Comparison of ENCODE assay signal across 9 cellular contexts in the genomic region with DNA sequence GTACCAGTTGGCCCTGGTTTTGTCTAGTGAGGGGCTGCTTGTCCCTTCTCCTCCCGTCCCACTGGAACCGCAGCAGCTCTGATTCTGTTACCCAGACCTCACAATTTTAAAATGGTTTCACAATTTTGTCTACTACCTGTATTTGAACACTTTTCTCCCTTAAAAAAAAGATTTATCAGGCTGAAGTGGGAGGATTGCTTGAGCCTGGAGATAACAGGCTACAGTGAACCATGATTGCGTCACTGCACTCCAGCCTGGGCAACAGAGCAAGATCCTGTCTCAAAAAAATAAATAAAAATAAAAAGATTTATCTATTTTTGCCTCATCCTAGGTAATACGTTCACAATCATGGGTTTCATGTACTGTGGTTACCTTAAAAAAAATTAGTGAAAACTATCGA. TPM values are rescaled to one million over a fixed set of nuclear protein-coding genes. Genes with fewer than 3 reads are reported as not detected.
DNase-seq lines count a peak whose midpoint lies in the region; ATAC-seq, FAIRE-seq and TF ChIP-seq lines count a peak whose summit lies in the region.
"Had no signal": no experiment of that assay in that cellular context is flagged by ENCODE, and none has a peak within 500 bp of the region (broad histone marks: within the 10 kb centered on the region; RNA-seq: fewer than 3 reads in every experiment).

No MANE protein-coding gene starts in this region.

- TF ChIP-seq EP300 in upper lobe of left lung (IDR thresholded peaks at IDR 0.05) = no peak

- no peak for TF ChIP-seq POLR2A in upper lobe of left lung (IDR thresholded peaks at IDR 0.05)

- in situ Hi-C loops in astrocyte of the spinal cord (cut with HindIII; ENCODE audit: low sequenced_read_pairs) = no loop called here

- H3K36me3 ChIP-seq in cardiac muscle cell = peaks cover 3% of the 10 kb centered on the region
- H3K36me3 ChIP-seq in lung (ENCODE audit: control insufficient read depth in 2 of 2, insufficient read depth in 2 of 2, low read length in 2 of 2) = peaks cover 0 to 23% of the 10 kb centered on the region in 2 donors
- H3K36me3 ChIP-seq in upper lobe of left lung = peaks cover 0 to 28% (median 9%) of the 10 kb centered on the region in 4 donors

- H3K27me3 ChIP-seq in cardiac muscle cell (no peaks in the 10 kb centered on the region), lung (ENCODE audit: control insufficient read depth, insufficient read depth) (no peaks in the 10 kb centered on the region), upper lobe of left lung (no peaks in the 10 kb centered on the region)

- TF ChIP-seq CTCF in cardiac muscle cell (IDR thresholded peaks at IDR 0.05; ENCODE audit: low read depth, low read length) (no peak), astrocyte of the spinal cord (IDR thresholded peaks at IDR 0.05; ENCODE audit: low read depth, low read length) (no peak), lung (IDR thresholded peaks at IDR 0.05; ENCODE audit: control extremely low read depth, extremely low read depth) (no peak), upper lobe of left lung (IDR thresholded peaks at IDR 0.05) (no peak)

- peak overlapping the region; percentile 98 for H3K27ac ChIP-seq in cardiac muscle cell
- H3K27ac ChIP-seq in lung (ENCODE audit: low read depth in 1 of 2, low read length in 1 of 2) = peak overlapping the region; percentile 78 to 81
- peak overlapping the region; percentile 87 to 92 (median 90) for H3K27ac ChIP-seq in upper lobe of left lung

- intact Hi-C loops in left ventricle myocardium superior (cut with micrococcal nuclease) = no loop called here

- H3K9me3 ChIP-seq in cardiac muscle cell (ENCODE audit: low read depth) (no peaks in the 10 kb centered on the region), lung (ENCODE audit: control insufficient read depth in 2 of 2, insufficient read depth in 1 of 2, low read length in 1 of 2) (no peaks in the 10 kb centered on the region), upper lobe of left lung (no peaks in the 10 kb centered on the region)

- 59 to 70% methylated on average over 5 of the region's 5 CpGs for WGBS in lung, 2 donors
- WGBS in upper lobe of left lung, 2 donors = 59 to 60% methylated on average over 5 of the region's 5 CpGs

- ATAC-seq in left ventricle myocardium superior (no peak), lung (ENCODE audit: insufficient read depth, low FRiP score) (no peak), upper lobe of left lung (ENCODE audit: low FRiP score in 2 of 2) (no peak), HG03097 (IDR thresholded peaks at IDR 0.05; ENCODE audit: low FRiP score, unreplicated experiment) (no peak)

- peaks cover 5% of the 10 kb centered on the region for H3K4me1 ChIP-seq in cardiac muscle cell (ENCODE audit: low read depth)
- peaks cover 2 to 17% of the 10 kb centered on the region in 2 donors for H3K4me1 ChIP-seq in lung (ENCODE audit: control insufficient read depth in 2 of 2, insufficient read depth in 2 of 2, low read length in 2 of 2)
- H3K4me1 ChIP-seq in upper lobe of left lung = peaks cover 32 to 45% (median 39%) of the 10 kb centered on the region in 4 donors

- FAIRE-seq in HTR-8/SVneo (lab: Jason Lieb, UNC) = no peak

- DNase-seq in cardiac muscle cell (ENCODE audit: low read depth in 1 of 2, low spot score in 1 of 2) (no peak), left ventricle myocardium superior (no peak), astrocyte of the spinal cord (ENCODE audit: low read depth, low spot score) (no peak), lung (ENCODE audit: low spot score) (no peak), upper lobe of left lung (no peak), HTR-8/SVneo (ENCODE audit: insufficient read length, low spot score) (no peak), cerebellar nuclear complex (lab: John Stamatoyannopoulos, UW) (no peak)

- H3K4me3 ChIP-seq in cardiac muscle cell = peak overlapping the region; percentile 58
- H3K4me3 ChIP-seq in astrocyte of the spinal cord (ENCODE audit: low read depth, low read length) = peak overlapping the region; percentile 62
- no peak overlapping the region for H3K4me3 ChIP-seq in lung
- peak overlapping the region in 3 of 4 donors; percentile 72 to 84 (median 81) for H3K4me3 ChIP-seq in upper lobe of left lung

RNA-seq across cellular contexts. Expression of gene IRF2BP1, which starts 1.4 kb away (rescaled TPM):
- total RNA-seq in cardiac muscle cell = 59.6 and 71.8 TPM in 2 replicates
- 14.5 and 21.7 TPM in 2 replicates for polyA plus RNA-seq in cardiac muscle cell
- 22.3 TPM for total RNA-seq in left ventricle myocardium superior
- total RNA-seq in lung = 10 to 100 TPM; 21.8 to 24.3 TPM
- polyA plus RNA-seq in lung = 10 to 100 TPM; 10.9 to 16.5 TPM
- 10 to 100 TPM; 23.2 to 36.5 (median 30.5) TPM for total RNA-seq in upper lobe of left lung

RNA-seq across cellular contexts. Expression of gene MYPOP, which starts 15.1 kb away (rescaled TPM):
- total RNA-seq in cardiac muscle cell = 6.8 and 7.3 TPM in 2 replicates
- 2.0 and 2.3 TPM in 2 replicates for polyA plus RNA-seq in cardiac muscle cell
- 18.5 TPM for total RNA-seq in left ventricle myocardium superior
- total RNA-seq in lung = 1 to 10 TPM; 2.9 to 6.7 TPM
- 1 to 10 TPM; 3.8 to 5.3 TPM for polyA plus RNA-seq in lung
- 10 to 100 TPM in 2 of 6 donors, 1 to 10 TPM in 4; 2.3 to 13.6 (median 9.2) TPM for total RNA-seq in upper lobe of left lung

RNA-seq across cellular contexts. Expression of gene FOXA3, which starts 23.2 kb away (rescaled TPM):
- total RNA-seq in cardiac muscle cell = 0.49 and 1.6 TPM in 2 replicates
- 1.3 and 1.9 TPM in 2 replicates for polyA plus RNA-seq in cardiac muscle cell
- not detected for total RNA-seq in left ventricle myocardium superior
- under 1 TPM; 0.43 to 0.49 TPM for total RNA-seq in lung
- polyA plus RNA-seq in lung = under 1 TPM; 0.53 to 0.68 TPM
- total RNA-seq in upper lobe of left lung = 1 to 10 TPM in 1 of 6 donors, under 1 TPM in 2, not detected in 3; 0.46 to 1.2 (median 0.46) TPM
- total RNA-seq: LHCN-M2 had no signal

RNA-seq across cellular contexts. Expression of gene SYMPK, which starts 24.4 kb away (rescaled TPM):
- total RNA-seq in cardiac muscle cell = 43.2 and 78.7 TPM in 2 replicates
- polyA plus RNA-seq in cardiac muscle cell = 66.6 and 76.4 TPM in 2 replicates
- 38.3 TPM for total RNA-seq in left ventricle myocardium superior
- 10 to 100 TPM; 47.5 to 82.1 TPM for total RNA-seq in lung
- polyA plus RNA-seq in lung = 100 to 1,000 TPM in 1 of 2 donors, 10 to 100 TPM in 1; 40.3 to 125 TPM
- total RNA-seq in upper lobe of left lung = 100 to 1,000 TPM in 2 of 6 donors, 10 to 100 TPM in 4; 35.0 to 345 (median 76.0) TPM

RNA-seq across cellular contexts. Expression of gene NANOS2, which starts 27.3 kb away (rescaled TPM):
- total RNA-seq in cardiac muscle cell (not detected in 2 replicates), left ventricle myocardium superior (not detected), lung (not detected), upper lobe of left lung (not detected)
- polyA plus RNA-seq in cardiac muscle cell (not detected in 2 replicates), lung (not detected)
- total RNA-seq: LHCN-M2 had no signal
